In the genomic region with DNA sequence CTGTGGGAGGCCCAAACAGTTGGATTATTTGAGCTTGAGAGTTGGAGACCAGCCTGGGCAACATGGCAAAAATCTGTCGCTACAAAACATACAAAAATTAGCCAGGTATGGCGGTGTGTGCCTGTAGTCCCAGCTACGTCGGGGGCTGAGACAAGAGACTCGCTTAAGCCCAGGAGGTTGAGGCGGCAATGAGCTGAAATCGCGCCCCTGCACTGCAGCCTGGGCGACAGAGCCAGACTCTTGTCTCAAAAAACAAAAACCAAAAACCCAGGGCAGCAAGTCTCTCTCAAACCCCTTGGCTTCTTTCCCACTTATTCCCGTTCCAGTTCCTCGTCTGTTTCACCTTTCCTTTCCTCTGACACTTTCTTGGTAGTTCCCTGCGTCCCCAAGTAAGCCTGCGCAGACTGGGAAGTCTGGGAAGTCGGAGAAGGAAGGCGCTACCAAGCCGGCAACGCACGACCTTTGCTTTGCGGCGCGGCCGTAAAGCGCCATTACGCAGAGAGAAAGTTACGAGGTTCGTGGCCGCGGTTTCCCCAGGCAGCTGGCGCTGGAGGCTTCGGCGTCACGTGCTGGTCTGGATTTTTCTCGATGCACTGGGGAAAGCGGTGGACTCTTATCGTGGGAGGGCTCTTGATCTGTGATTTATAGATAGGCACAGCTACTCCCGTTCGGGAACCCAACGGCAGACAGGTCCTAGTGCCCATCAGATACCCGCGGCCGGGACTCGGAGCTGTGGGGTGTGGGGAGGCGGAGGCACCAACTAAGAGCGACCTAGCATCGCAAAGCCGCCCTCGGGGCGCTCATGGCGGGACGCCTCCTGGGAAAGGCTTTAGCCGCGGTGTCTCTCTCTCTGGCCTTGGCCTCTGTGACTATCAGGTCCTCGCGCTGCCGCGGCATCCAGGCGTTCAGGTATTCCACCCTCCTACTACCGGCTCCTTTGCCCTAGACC, we compare ENCODE assay signal across 1 cellular context.
A peak's percentile ranks its signal among the peaks of the same experiment; 100 is the strongest.
TF ChIP-seq lines count a peak whose summit lies in the region.

A gene with protein sequence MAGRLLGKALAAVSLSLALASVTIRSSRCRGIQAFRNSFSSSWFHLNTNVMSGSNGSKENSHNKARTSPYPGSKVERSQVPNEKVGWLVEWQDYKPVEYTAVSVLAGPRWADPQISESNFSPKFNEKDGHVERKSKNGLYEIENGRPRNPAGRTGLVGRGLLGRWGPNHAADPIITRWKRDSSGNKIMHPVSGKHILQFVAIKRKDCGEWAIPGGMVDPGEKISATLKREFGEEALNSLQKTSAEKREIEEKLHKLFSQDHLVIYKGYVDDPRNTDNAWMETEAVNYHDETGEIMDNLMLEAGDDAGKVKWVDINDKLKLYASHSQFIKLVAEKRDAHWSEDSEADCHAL (plus strand): TSS at position 470 of the 949 bp plus-strand sequence. CDS start 333 bp downstream, at position 803.

TF ChIP-seq in SK-N-SH, 30 proteins besides CTCF, POLR2A, EP300 and RAD21 (continued from another document):
- peak; percentile 18 for TF ChIP-seq NFIC (IDR thresholded peaks at IDR 0.05; ENCODE audit: borderline replicate concordance)
- TF ChIP-seq, protein P1, sequence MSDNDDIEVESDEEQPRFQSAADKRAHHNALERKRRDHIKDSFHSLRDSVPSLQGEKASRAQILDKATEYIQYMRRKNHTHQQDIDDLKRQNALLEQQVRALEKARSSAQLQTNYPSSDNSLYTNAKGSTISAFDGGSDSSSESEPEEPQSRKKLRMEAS (IDR thresholded peaks at IDR 0.05; ENCODE audit: low read depth): peak; percentile 94
- 0 out of 2 replicates have a peak, but pooled peaks have one; percentile 42 for TF ChIP-seq TEAD4 (IDR thresholded peaks at IDR 0.05; ENCODE audit: borderline replicate concordance, insufficient read depth)
- TF ChIP-seq GATA2 (CRISPR knock-in tag; IDR thresholded peaks at IDR 0.05): peak; percentile 89
- peak; percentile 67 for TF ChIP-seq NRF1 (IDR thresholded peaks at IDR 0.05; ENCODE audit: low read depth, low read length)
- no peak for TF ChIP-seq SMC3 (IDR thresholded peaks at IDR 0.05; ENCODE audit: low read depth, low read length)
- TF ChIP-seq GABPA (IDR thresholded peaks at IDR 0.05; ENCODE audit: low read depth): peak; percentile 53
- TF ChIP-seq, protein P2, sequence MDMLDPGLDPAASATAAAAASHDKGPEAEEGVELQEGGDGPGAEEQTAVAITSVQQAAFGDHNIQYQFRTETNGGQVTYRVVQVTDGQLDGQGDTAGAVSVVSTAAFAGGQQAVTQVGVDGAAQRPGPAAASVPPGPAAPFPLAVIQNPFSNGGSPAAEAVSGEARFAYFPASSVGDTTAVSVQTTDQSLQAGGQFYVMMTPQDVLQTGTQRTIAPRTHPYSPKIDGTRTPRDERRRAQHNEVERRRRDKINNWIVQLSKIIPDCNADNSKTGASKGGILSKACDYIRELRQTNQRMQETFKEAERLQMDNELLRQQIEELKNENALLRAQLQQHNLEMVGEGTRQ (IDR thresholded peaks at IDR 0.05; ENCODE audit: borderline replicate concordance, low read depth, low read length): peak; percentile 66
- no peak for TF ChIP-seq RXRA (IDR thresholded peaks at IDR 0.05; ENCODE audit: borderline replicate concordance, low read depth)
- TF ChIP-seq POLR2AphosphoS5 (IDR thresholded peaks at IDR 0.05; ENCODE audit: low read depth, low read length): peak; percentile 91
- TF ChIP-seq, protein P3, sequence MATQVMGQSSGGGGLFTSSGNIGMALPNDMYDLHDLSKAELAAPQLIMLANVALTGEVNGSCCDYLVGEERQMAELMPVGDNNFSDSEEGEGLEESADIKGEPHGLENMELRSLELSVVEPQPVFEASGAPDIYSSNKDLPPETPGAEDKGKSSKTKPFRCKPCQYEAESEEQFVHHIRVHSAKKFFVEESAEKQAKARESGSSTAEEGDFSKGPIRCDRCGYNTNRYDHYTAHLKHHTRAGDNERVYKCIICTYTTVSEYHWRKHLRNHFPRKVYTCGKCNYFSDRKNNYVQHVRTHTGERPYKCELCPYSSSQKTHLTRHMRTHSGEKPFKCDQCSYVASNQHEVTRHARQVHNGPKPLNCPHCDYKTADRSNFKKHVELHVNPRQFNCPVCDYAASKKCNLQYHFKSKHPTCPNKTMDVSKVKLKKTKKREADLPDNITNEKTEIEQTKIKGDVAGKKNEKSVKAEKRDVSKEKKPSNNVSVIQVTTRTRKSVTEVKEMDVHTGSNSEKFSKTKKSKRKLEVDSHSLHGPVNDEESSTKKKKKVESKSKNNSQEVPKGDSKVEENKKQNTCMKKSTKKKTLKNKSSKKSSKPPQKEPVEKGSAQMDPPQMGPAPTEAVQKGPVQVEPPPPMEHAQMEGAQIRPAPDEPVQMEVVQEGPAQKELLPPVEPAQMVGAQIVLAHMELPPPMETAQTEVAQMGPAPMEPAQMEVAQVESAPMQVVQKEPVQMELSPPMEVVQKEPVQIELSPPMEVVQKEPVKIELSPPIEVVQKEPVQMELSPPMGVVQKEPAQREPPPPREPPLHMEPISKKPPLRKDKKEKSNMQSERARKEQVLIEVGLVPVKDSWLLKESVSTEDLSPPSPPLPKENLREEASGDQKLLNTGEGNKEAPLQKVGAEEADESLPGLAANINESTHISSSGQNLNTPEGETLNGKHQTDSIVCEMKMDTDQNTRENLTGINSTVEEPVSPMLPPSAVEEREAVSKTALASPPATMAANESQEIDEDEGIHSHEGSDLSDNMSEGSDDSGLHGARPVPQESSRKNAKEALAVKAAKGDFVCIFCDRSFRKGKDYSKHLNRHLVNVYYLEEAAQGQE (IDR thresholded peaks at IDR 0.05; ENCODE audit: low read depth, low read length): peak; percentile 41; the same call in 1 of the 2 replicates
- no peak for TF ChIP-seq MEF2A (IDR thresholded peaks at IDR 0.05; ENCODE audit: borderline replicate concordance, low read depth)
- TF ChIP-seq ELF1 (IDR thresholded peaks at IDR 0.05): peak; percentile 85
- peak; percentile 85 for TF ChIP-seq CHD2 (IDR thresholded peaks at IDR 0.05; ENCODE audit: low read length, partially characterized antibody)
- no peak for TF ChIP-seq FOXM1 (IDR thresholded peaks at IDR 0.05; ENCODE audit: low read depth)
- no peak for TF ChIP-seq JUND (IDR thresholded peaks at IDR 0.05)
TF ChIP-seq in SK-N-SH: peak in this region for 21.
